ENCODE assay signal across 8 cellular contexts in genomic region chr2:201780674-201781582, GRCh38. TPM values are rescaled to one million over a fixed set of nuclear protein-coding genes. Genes with fewer than 3 reads are reported as not detected.
DNase-seq lines count a peak whose midpoint lies in the region; ATAC-seq and TF ChIP-seq lines count a peak whose summit lies in the region.

TSS of gene ALS2 (minus strand) at chr2:201780933. CDS start at chr2:201768885, 12,048 bp downstream.

- DNase-seq in GM23338 (ENCODE audit: low spot score) = peak; percentile 99
- DNase-seq in LHCN-M2 (ENCODE audit: low read depth) = peak; percentile 100
- peak; percentile 92 for DNase-seq in RPMI8226
- peak; percentile 99 for DNase-seq in fibroblast of mammary gland (ENCODE audit: low read depth)
- DNase-seq in naive thymus-derived CD8-positive, alpha-beta T cell = peak; percentile 88 to 99 (median 95)
- peak; percentile 84 to 98 (median 94) for DNase-seq in stimulated activated naive CD4-positive, alpha-beta T cell (lab: John Stamatoyannopoulos, UW)

- H3K79me2 ChIP-seq in DOHH2 (ENCODE audit: control insufficient read depth, low read length) (no peaks in the 10 kb centered on the region), GM23338 (replicated peaks; ENCODE audit: insufficient read depth) (peaks cover 44% of the 10 kb centered on the region)

- no peaks in the 10 kb centered on the region for H3K9me2 ChIP-seq in DOHH2 (replicated peaks; ENCODE audit: control insufficient read depth, low read length)
- no peaks in the 10 kb centered on the region for H3K9me2 ChIP-seq in GM23338 (ENCODE audit: insufficient read depth)

- no peaks in the 10 kb centered on the region for H3K27me3 Mint-ChIP-seq in GM23338 (ENCODE audit: insufficient read depth, low read depth, poor library complexity)
- peaks cover 5% of the 10 kb centered on the region for H3K27me3 Mint-ChIP-seq in activated T-helper 17 cell treated with anti-CD3 and anti-CD28 coated beads, Interleukin-2, amount 50 U/mL, for 72 hours
- peaks cover 0 to 6% (median 1%) of the 10 kb centered on the region in 5 donors for H3K27me3 Mint-ChIP-seq in naive thymus-derived CD8-positive, alpha-beta T cell

- no peak for TF ChIP-seq CTCF in DOHH2 (IDR thresholded peaks at IDR 0.05; ENCODE audit: low read depth, low read length, poor library complexity, severe bottlenecking)
- no peak for TF ChIP-seq CTCF in GM23338 (conservative IDR thresholded peaks at IDR 0.05; ENCODE audit: low read depth in 2 of 2)
- TF ChIP-seq CTCF in fibroblast of mammary gland (conservative IDR thresholded peaks at IDR 0.05; ENCODE audit: control insufficient read depth, insufficient read depth, low read depth, low read length) = no peak

- H3K36me3 ChIP-seq in DOHH2 (ENCODE audit: control insufficient read depth, low read length) = no peaks in the 10 kb centered on the region
- no peaks in the 10 kb centered on the region for H3K36me3 ChIP-seq in GM23338 (ENCODE audit: insufficient read depth)

- H3K27ac Mint-ChIP-seq in GM23338 = peak within 1 kb of the TSS; percentile 96
- peak within 1 kb of the TSS; percentile 88 for H3K27ac Mint-ChIP-seq in activated T-helper 17 cell treated with anti-CD3 and anti-CD28 coated beads, Interleukin-2, amount 50 U/mL, for 72 hours
- peak within 1 kb of the TSS; percentile 94 to 100 (median 99) for H3K27ac Mint-ChIP-seq in naive thymus-derived CD8-positive, alpha-beta T cell

- no peaks in the 10 kb centered on the region for H3K9me3 Mint-ChIP-seq in GM23338
- no peaks in the 10 kb centered on the region for H3K9me3 Mint-ChIP-seq in activated T-helper 17 cell treated with anti-CD3 and anti-CD28 coated beads, Interleukin-2, amount 50 U/mL, for 72 hours
- H3K9me3 Mint-ChIP-seq in naive thymus-derived CD8-positive, alpha-beta T cell = no peaks in the 10 kb centered on the region

- peak within 1 kb of the TSS; percentile 28 for H3K27ac ChIP-seq in DOHH2 (ENCODE audit: low read depth, low read length)
- peak within 1 kb of the TSS; percentile 96 for H3K27ac ChIP-seq in GM23338 (ENCODE audit: low read depth)

- H3K4me1 Mint-ChIP-seq in GM23338 = peaks cover 27% of the 10 kb centered on the region
- peaks cover 12% of the 10 kb centered on the region for H3K4me1 Mint-ChIP-seq in activated T-helper 17 cell treated with anti-CD3 and anti-CD28 coated beads, Interleukin-2, amount 50 U/mL, for 72 hours
- peaks cover 11 to 29% (median 27%) of the 10 kb centered on the region in 4 donors for H3K4me1 Mint-ChIP-seq in naive thymus-derived CD8-positive, alpha-beta T cell

- H3K27me3 ChIP-seq in DOHH2 (ENCODE audit: control insufficient read depth, low read length) (peaks cover 9% of the 10 kb centered on the region), GM23338 (ENCODE audit: insufficient read depth) (no peaks in the 10 kb centered on the region)

- no peaks in the 10 kb centered on the region for H3K9me3 ChIP-seq in DOHH2 (ENCODE audit: control insufficient read depth, insufficient read depth, low read length)

- no peaks in the 10 kb centered on the region for H3K36me3 Mint-ChIP-seq in GM23338 (ENCODE audit: low read depth)
- H3K36me3 Mint-ChIP-seq in activated T-helper 17 cell treated with anti-CD3 and anti-CD28 coated beads, Interleukin-2, amount 50 U/mL, for 72 hours (ENCODE audit: low read depth) = no peaks in the 10 kb centered on the region
- H3K36me3 Mint-ChIP-seq in naive thymus-derived CD8-positive, alpha-beta T cell = no peaks in the 10 kb centered on the region

- H3K4me1 ChIP-seq in DOHH2 (ENCODE audit: control insufficient read depth, low read length) (peaks cover 15% of the 10 kb centered on the region), GM23338 (ENCODE audit: insufficient read depth) (peaks cover 18% of the 10 kb centered on the region)

- POLR2A ChIA-PET in naive thymus-derived CD8-positive, alpha-beta T cell (lab: Charles Lee) = interaction anchor here (0.5 to 2.0 kb wide), 9 partner anchors 42 to 917 kb away, joined by 3 to 13 read pairs (median 4); partner anchors contain the start of genes CASP8, CLK1, STRADB and SUMO1

- ATAC-seq in GM23338 = peak; percentile 94
- peak; percentile 96 for ATAC-seq in activated T-helper 17 cell treated with anti-CD3 and anti-CD28 coated beads, Interleukin-2, amount 50 U/mL, for 72 hours (replicated peaks)
- peak; percentile 87 to 91 for ATAC-seq in naive thymus-derived CD8-positive, alpha-beta T cell

- peak within 1 kb of the TSS; percentile 84 for H3K4me3 Mint-ChIP-seq in GM23338
- peak within 1 kb of the TSS; percentile 93 for H3K4me3 Mint-ChIP-seq in activated T-helper 17 cell treated with anti-CD3 and anti-CD28 coated beads, Interleukin-2, amount 50 U/mL, for 72 hours
- H3K4me3 Mint-ChIP-seq in naive thymus-derived CD8-positive, alpha-beta T cell = peak within 1 kb of the TSS; percentile 93 to 100 (median 97)

- H3K4me3 ChIP-seq in DOHH2 (ENCODE audit: low read length) = peak within 1 kb of the TSS; percentile 98
- H3K4me3 ChIP-seq in GM23338 = peak within 1 kb of the TSS; percentile 94
- H3K4me3 ChIP-seq in fibroblast of mammary gland (ENCODE audit: control insufficient read depth, low read depth, low read length) = peak within 1 kb of the TSS; percentile 90

- H2AFZ ChIP-seq in GM23338 = peak within 1 kb of the TSS; percentile 96

- H3F3A ChIP-seq in DOHH2 (ENCODE audit: control insufficient read depth, insufficient read depth) (no peaks in the 10 kb centered on the region), GM23338 (replicated peaks; ENCODE audit: low read depth) (peaks cover 5% of the 10 kb centered on the region; the same call in 1 of the 2 replicates)

- H4K20me1 ChIP-seq in DOHH2 (ENCODE audit: control insufficient read depth, insufficient read depth, low read depth, low read length) = no peaks in the 10 kb centered on the region
- no peaks in the 10 kb centered on the region for H4K20me1 ChIP-seq in GM23338 (replicated peaks; ENCODE audit: insufficient read depth)

- H3K4me2 ChIP-seq in DOHH2 (ENCODE audit: low read length) = peak within 1 kb of the TSS; percentile 92
- H3K4me2 ChIP-seq in GM23338 = peak within 1 kb of the TSS; percentile 95

TF ChIP-seq in GM23338, 12 proteins besides CTCF, POLR2A, EP300 and RAD21:
- TF ChIP-seq STAT1 (IDR thresholded peaks at IDR 0.05; ENCODE audit: unreplicated experiment) = no peak
- TF ChIP-seq REST (IDR thresholded peaks at IDR 0.05; ENCODE audit: unreplicated experiment) = peak; percentile 18
- peak; percentile 96 for TF ChIP-seq POLR2AphosphoS5 (IDR thresholded peaks at IDR 0.05; ENCODE audit: low read depth)
- peak; percentile 95 for TF ChIP-seq CREB1 (CRISPR knock-in tag; IDR thresholded peaks at IDR 0.05; ENCODE audit: low read depth)
- no peak for TF ChIP-seq ZNF114 (CRISPR knock-in tag; IDR thresholded peaks at IDR 0.05)
- no peak for TF ChIP-seq EZH2phosphoT487 (IDR thresholded peaks at IDR 0.05; ENCODE audit: unreplicated experiment)
TF ChIP-seq in GM23338: peak in this region for 3.

RNA-seq across cellular contexts. Expression of gene ALS2, which starts in this region (rescaled TPM):
- 35.3 and 43.3 TPM in 2 replicates for total RNA-seq in GM23338 (2014; rRNA removed; shearing (Covaris generic))
- polyA plus RNA-seq in GM23338 (2016; fragmentation: Nextera tagmentation; extraction: Ambion mirVana) = 9.6 and 9.9 TPM in 2 replicates
- 24.0 and 25.8 TPM in 2 replicates for total RNA-seq in LHCN-M2 (2014; rRNA removed)
- 14.0 TPM for polyA plus RNA-seq in LHCN-M2 (2012)
- total RNA-seq in activated T-helper 17 cell treated with anti-CD3 and anti-CD28 coated beads, Interleukin-2, amount 50 U/mL, for 72 hours = 1 to 10 TPM; 6.3 to 8.9 TPM
- 10 to 100 TPM; 14.2 to 15.8 TPM for total RNA-seq in naive thymus-derived CD8-positive, alpha-beta T cell
- 1 to 10 TPM; 3.7 to 5.2 (median 4.0) TPM for polyA plus RNA-seq in naive thymus-derived CD8-positive, alpha-beta T cell

Comparison
In these comparisons a context has a peak if more than half of its experiments do, and no peak if none do; other contexts are left out.
1. Peak in every context shown above with its lines: DNase-seq, ATAC-seq, H3K4me3 ChIP-seq and H3K27ac ChIP-seq.